Comparison of ENCODE assay signal across 8 cellular contexts in genomic region chr3:134640872-134641470, GRCh38. TPM values are rescaled to one million over a fixed set of nuclear protein-coding genes. Genes with fewer than 3 reads are reported as not detected.
A peak's percentile ranks its signal among the peaks of the same experiment; 100 is the strongest.
DNase-seq lines count a peak whose midpoint lies in the region; ATAC-seq, FAIRE-seq and TF ChIP-seq lines count a peak whose summit lies in the region.

No MANE protein-coding gene starts in this region.

- no peak for TF ChIP-seq POLR2A in A549 (IDR thresholded peaks at IDR 0.05; ENCODE audit: low read length)

- peaks cover 20% of the 10 kb centered on the region for H3K4me1 Mint-ChIP-seq in nephron
- H3K4me1 Mint-ChIP-seq in CD4-positive, alpha-beta memory T cell: no peaks in the 10 kb centered on the region

- H3K4me3 ChIP-seq in A549 (no peak overlapping the region), colonic mucosa (no peak overlapping the region)
- no peak overlapping the region for H3K4me3 ChIP-seq in CD4-positive, alpha-beta memory T cell (ENCODE audit: low read length in 2 of 2)

- no peaks in the 10 kb centered on the region for H3K36me3 ChIP-seq in colonic mucosa
- H3K36me3 ChIP-seq in CD4-positive, alpha-beta memory T cell (ENCODE audit: insufficient read depth, low read length): no peaks in the 10 kb centered on the region

- DNase-seq in A549 (ENCODE audit: low read depth in 1 of 2, low spot score in 1 of 2) (peak; percentile 14 to 29), Daoy (ENCODE audit: low read depth) (peak; percentile 38), NCI-H146 treated with DMSO at 0.1 percent for 48 hours (lab: John Stamatoyannopoulos, UW; ENCODE audit: unreplicated experiment) (peak; percentile 65), colonic mucosa (peak; percentile 22)
- DNase-seq in CD4-positive, alpha-beta memory T cell: no peak

- H3K9me3 ChIP-seq in A549 (no peaks in the 10 kb centered on the region), colonic mucosa (no peaks in the 10 kb centered on the region)
- H3K9me3 ChIP-seq in CD4-positive, alpha-beta memory T cell (ENCODE audit: control insufficient read depth in 1 of 2, low read length in 2 of 2): no peaks in the 10 kb centered on the region

- no peak; a peak in 1 of 5 replicates for TF ChIP-seq RAD21 in A549 (conservative IDR thresholded peaks at IDR 0.05 in 1 of 2, IDR thresholded peaks at IDR 0.05 in 1 of 2)

- H3K27ac ChIP-seq in A549 (no peak overlapping the region), colonic mucosa (no peak overlapping the region)
- no peak overlapping the region for H3K27ac ChIP-seq in CD4-positive, alpha-beta memory T cell (ENCODE audit: low read depth, low read length)

- no peak overlapping the region for H3K4me2 ChIP-seq in A549

- H3K4me3 Mint-ChIP-seq in nephron: no peak overlapping the region
- no peak overlapping the region for H3K4me3 Mint-ChIP-seq in CD4-positive, alpha-beta memory T cell

- no peaks in the 10 kb centered on the region for H3K27me3 ChIP-seq in colonic mucosa
- no peaks in the 10 kb centered on the region for H3K27me3 ChIP-seq in CD4-positive, alpha-beta memory T cell (ENCODE audit: insufficient read depth, low read length)

- FAIRE-seq in A549 (lab: Jason Lieb, UNC): no peak

- TF ChIP-seq EP300 in A549 (IDR thresholded peaks at IDR 0.05): no peak

- CTCF ChIA-PET in A549 (lab: Yijun Ruan, JAX): interaction anchor here (1.5 to 1.8 kb wide), 2 partner anchors 36 to 40 kb away, joined by 3 to 6 read pairs; no protein-coding TSS in a partner anchor
- CTCF ChIA-PET in CD4-positive, alpha-beta memory T cell (lab: Charles Lee; ENCODE audit: partially characterized antibody): interaction anchor here (0.9 kb wide), 1 partner anchor 8 kb away, joined by 3 read pairs; no protein-coding TSS in a partner anchor

- H3K9me3 Mint-ChIP-seq in nephron: no peaks in the 10 kb centered on the region
- peaks cover 0 to 1% (median 0%) of the 10 kb centered on the region in 8 donors for H3K9me3 Mint-ChIP-seq in CD4-positive, alpha-beta memory T cell

- 41% methylated on average over 4 of the region's 4 CpGs for WGBS in A549 (ENCODE audit: missing lambda C conversion rate)

- POLR2A ChIA-PET in A549 (lab: Yijun Ruan, JAX): no interaction called here
- POLR2A ChIA-PET in CD4-positive, alpha-beta memory T cell (lab: Charles Lee; ENCODE audit: partially characterized antibody): no interaction called here

- ATAC-seq in A549: peak; percentile 68 to 85; a peak in 4 of 6 replicates
- ATAC-seq in GM21786 (IDR thresholded peaks at IDR 0.05; ENCODE audit: unreplicated experiment): no peak
- no peak for ATAC-seq in GM19328 (IDR thresholded peaks at IDR 0.05; ENCODE audit: unreplicated experiment)

- H3K36me3 Mint-ChIP-seq in nephron (ENCODE audit: low read depth): no peaks in the 10 kb centered on the region
- H3K36me3 Mint-ChIP-seq in CD4-positive, alpha-beta memory T cell: no peaks in the 10 kb centered on the region

- TF ChIP-seq CTCF in A549 (IDR thresholded peaks at IDR 0.05) (peak; percentile 27; the same call in 1 of the 3 replicates), colonic mucosa (IDR thresholded peaks at IDR 0.05) (peak; percentile 27), nephron (IDR thresholded peaks at IDR 0.05; ENCODE audit: unreplicated experiment in 3 of 3) (peak; percentile 43 to 49 (median 49))

- intact Hi-C loops in colonic mucosa (cut with DNase I): loop anchor here (5.0 kb wide), 1 partner anchor 39 kb away; no protein-coding TSS in a partner anchor
- intact Hi-C loops in CD4-positive, alpha-beta memory T cell (cut with micrococcal nuclease): no loop called here

- no peak overlapping the region for H3K27ac Mint-ChIP-seq in nephron
- no peak overlapping the region for H3K27ac Mint-ChIP-seq in CD4-positive, alpha-beta memory T cell

- no peaks in the 10 kb centered on the region for H3K27me3 Mint-ChIP-seq in nephron (ENCODE audit: low read depth)
- H3K27me3 Mint-ChIP-seq in CD4-positive, alpha-beta memory T cell: peaks cover 0 to 7% of the 10 kb centered on the region in 2 donors

- H3K4me1 ChIP-seq in A549 (no peaks in the 10 kb centered on the region), colonic mucosa (no peaks in the 10 kb centered on the region)
- no peaks in the 10 kb centered on the region for H3K4me1 ChIP-seq in CD4-positive, alpha-beta memory T cell (ENCODE audit: insufficient read depth, low read length)

- H3K9ac ChIP-seq in colonic mucosa (ENCODE audit: low read depth in 2 of 2, low read length in 2 of 2): no peak overlapping the region

TF ChIP-seq in A549, 52 proteins besides CTCF, POLR2A, EP300 and RAD21:
- no peak for TF ChIP-seq CEBPB (IDR thresholded peaks at IDR 0.05)
- TF ChIP-seq SMC3 (IDR thresholded peaks at IDR 0.05): 0 out of 3 replicates have a peak, but pooled peaks have one; percentile 22
- TF ChIP-seq BHLHE40 (IDR thresholded peaks at IDR 0.05; ENCODE audit: low read depth, low read length): no peak

RNA-seq across cellular contexts. Expression of gene KY, which starts 9.9 kb away (rescaled TPM):
- polyA plus RNA-seq in A549 (2011; rRNA removed): 0.04 and 0.07 TPM in 2 replicates
- 0.03 TPM in 2 replicates for polyA plus RNA-seq in A549 (2012; cell fraction: cytosol; rRNA removed)
- 0.11 and 0.12 TPM in 2 replicates for polyA plus RNA-seq in A549 (2012; cell fraction: nucleus; rRNA removed)
- 0.05 TPM in 1 of 3 replicates, not detected in the others for polyA plus RNA-seq in A549 (2017; fragmentation: RNase III; extraction: RNeasy Plus Mini Kit Qiagen cat#74134 plus additional on column Dnase treatment)
- 0.25 TPM in 1 of 2 replicates, not detected in the other for polyA minus RNA-seq in A549 (2011; rRNA and poly(A)+ RNA removed)
- 1.5 and 2.6 TPM in 2 replicates for total RNA-seq in Daoy (2014; rRNA removed; shearing (Covaris generic))
- under 1 TPM; 0.32 to 0.44 TPM for total RNA-seq in colonic mucosa
- not detected for total RNA-seq in CD4-positive, alpha-beta memory T cell
- not detected for polyA plus RNA-seq in CD4-positive, alpha-beta memory T cell

Comparison
In these comparisons a context has a peak if more than half of its experiments do, and no peak if none do; other contexts are left out.
1. ATAC-seq: peak in A549 (2 of 2); none in GM21786 (single experiment) and GM19328 (single experiment).
2. DNase-seq: peak in A549 (2 of 2), Daoy (single experiment), NCI-H146 treated with DMSO at 0.1 percent for 48 hours (single experiment) and colonic mucosa (single experiment); none in CD4-positive, alpha-beta memory T cell (0 of 5).
3. Peak in every context shown above with its lines, with median percentiles within 50 percentile points of each other: CTCF ChIP-seq.